19 cellular contexts compared by ENCODE assay signal in genomic region chr13:48449656-48450055, GRCh38. TPM values are rescaled to one million over a fixed set of nuclear protein-coding genes. Genes with fewer than 3 reads are reported as not detected.
DNase-seq lines count a peak whose midpoint lies in the region; FAIRE-seq and TF ChIP-seq lines count a peak whose summit lies in the region.
"Had no signal": no experiment of that assay in that cellular context is flagged by ENCODE, and none has a peak within 500 bp of the region (broad histone marks: within the 10 kb centered on the region; RNA-seq: fewer than 3 reads in every experiment).

No MANE protein-coding gene starts in this region.

- H3K9me3 Mint-ChIP-seq in immature natural killer cell = peaks cover 3 to 18% (median 15%) of the 10 kb centered on the region in 6 donors

- peak overlapping the region in 2 of 6 donors; percentile 26 to 40 for H3K27ac Mint-ChIP-seq in immature natural killer cell
- H3K27ac Mint-ChIP-seq: activated naive CD8-positive, alpha-beta T cell treated with anti-CD3 and anti-CD28 coated beads, Interleukin-2, amount 50 U/mL, for 24 hours; WTC11 had no signal

- no peak for FAIRE-seq in H54 (lab: Jason Lieb, UNC)
- FAIRE-seq: bronchial epithelial cell, G401.6, H1 had no signal

- peaks cover 19 to 37% (median 34%) of the 10 kb centered on the region in 3 donors for H3K36me3 Mint-ChIP-seq in immature natural killer cell

- DNase-seq in AG10803 (ENCODE audit: low read depth) = peak; percentile 5
- peak; percentile 15 for DNase-seq in EL
- no peak for DNase-seq in immature natural killer cell
- no peak for DNase-seq in hepatic stellate cell (ENCODE audit: low spot score)
- no peak for DNase-seq in H54 (ENCODE audit: insufficient read length, low spot score)
- no peak for DNase-seq in C1 segment of cervical spinal cord (lab: John Stamatoyannopoulos, UW)
- DNase-seq in H4 (ENCODE audit: low spot score) = no peak
- DNase-seq: activated naive CD8-positive, alpha-beta T cell treated with anti-CD3 and anti-CD28 coated beads, Interleukin-2, amount 50 U/mL, for 24 hours; cortex of kidney; erythroblast; NCI-H1417; NCI-H524; retina; SHP77 had no signal

- TF ChIP-seq CTCF in AG10803 (conservative IDR thresholded peaks at IDR 0.05; ENCODE audit: low read length) (no peak), WI38 (IDR thresholded peaks at IDR 0.05; ENCODE audit: low read depth, low read length) (no peak)

- H3K4me3 Mint-ChIP-seq in immature natural killer cell = peak overlapping the region in 4 of 5 donors; percentile 71 to 84 (median 75)
- H3K4me3 Mint-ChIP-seq: activated naive CD8-positive, alpha-beta T cell treated with anti-CD3 and anti-CD28 coated beads, Interleukin-2, amount 50 U/mL, for 24 hours; WTC11 had no signal

- no peak for TF ChIP-seq POLR2A in H54 (IDR thresholded peaks at IDR 0.05; ENCODE audit: low read depth, low read length)

- peaks cover 29% of the 10 kb centered on the region in 2 donors for H3K4me1 Mint-ChIP-seq in immature natural killer cell

- H3K4me3 ChIP-seq in AG10803 (ENCODE audit: low read length) (no peak overlapping the region), WI38 (ENCODE audit: low read depth, low read length) (peak overlapping the region; percentile 35)

- H3K27me3 Mint-ChIP-seq in immature natural killer cell (ENCODE audit: low read depth in 3 of 3) = peaks cover 0 to 3% (median 2%) of the 10 kb centered on the region in 3 donors
- H3K27me3 Mint-ChIP-seq: activated naive CD8-positive, alpha-beta T cell treated with anti-CD3 and anti-CD28 coated beads, Interleukin-2, amount 50 U/mL, for 24 hours had no signal

RNA-seq across cellular contexts. Expression of gene LPAR6, which starts 36.7 kb away (rescaled TPM):
- 10 to 100 TPM in 2 of 3 donors, 1 to 10 TPM in 1; 9.4 to 19.3 (median 14.6) TPM for polyA plus RNA-seq in immature natural killer cell
- 3.7 and 8.9 TPM in 2 replicates for total RNA-seq in H4 (2014; rRNA removed; shearing (Covaris generic))

Comparison
In these comparisons a context has a peak if more than half of its experiments do, and no peak if none do; other contexts are left out.
1. DNase-seq: peak in AG10803 (single experiment) and EL (single experiment); none in immature natural killer cell (0 of 3), hepatic stellate cell (single experiment), H54 (single experiment), C1 segment of cervical spinal cord (0 of 14) and H4 (single experiment).